ENCODE assay signal across 29 cellular contexts in genomic region chr13:66106246-66106645, GRCh38.
"Had no signal": no experiment of that assay in that cellular context is flagged by ENCODE, and none has a peak within 500 bp of the region (broad histone marks: within the 10 kb centered on the region; RNA-seq: fewer than 3 reads in every experiment).

No MANE protein-coding gene starts in this region.

- H3K79me2 ChIP-seq: parathyroid adenoma had no signal

- H3K9ac ChIP-seq: neural progenitor cell, parathyroid adenoma had no signal

- FAIRE-seq: small intestine, urothelium cell line had no signal

- H3K27ac ChIP-seq: neural progenitor cell, ovary, parathyroid adenoma, psoas muscle, right lobe of liver, sigmoid colon, stomach, thoracic aorta, thyroid gland, tibial nerve, upper lobe of left lung, vagina had no signal

- H2AFZ ChIP-seq: neural progenitor cell, parathyroid adenoma had no signal

- DNase-seq: natural killer cell; occipital lobe; ovary; posterior cingulate gyrus; psoas muscle; right cardiac atrium; right lobe of liver; sigmoid colon; small intestine; stimulated activated CD4-positive, alpha-beta T cell treated with anti-CD3 and anti-CD28 coated beads, Interleukin-15, amount 100 ng/mL, for 24 hours; stimulated activated CD4-positive, alpha-beta T cell treated with anti-CD3 and anti-CD28 coated beads, Interleukin-2, amount 100 ng/mL, for 24 hours; stimulated activated CD4-positive, alpha-beta T cell treated with anti-CD3 and anti-CD28 coated beads, Interleukin-2, amount 100 ng/mL, for 48 hours; stimulated activated CD4-positive, alpha-beta T cell treated with anti-CD3 and anti-CD28 coated beads, Interleukin-4, amount 100 ng/mL, for 24 hours; stimulated activated naive B cell treated with anti-CD40 and anti-IgM and Interleukin-4, amounts not matched to agents 10 μg/mL and 1 μg/mL and 100 μg/mL, for 72 hours; stimulated activated naive CD4-positive, alpha-beta T cell treated with Interleukin-2 at 50 U/mL for 16 hours; stomach; thyroid gland; trophoblast cell; upper lobe of left lung had no signal

- H3K4me3 ChIP-seq: neural progenitor cell, ovary, psoas muscle, right lobe of liver, sigmoid colon, stomach, thoracic aorta, thyroid gland, tibial nerve, upper lobe of left lung, vagina had no signal

- H3K4me3 Mint-ChIP-seq: natural killer cell; nephron; neural progenitor cell; stimulated activated effector memory CD8-positive, alpha-beta T cell treated with anti-CD3 and anti-CD28 coated beads, Interleukin-12 subunit alpha, Interleukin-12 subunit beta, amount 100 ng/mL, for 72 hours; stimulated activated naive B cell treated with anti-CD40 and anti-IgM and Interleukin-4, amounts not matched to agents 10 μg/mL and 1 μg/mL and 100 μg/mL, for 72 hours; stimulated activated naive CD8-positive, alpha-beta T cell treated with anti-CD3 and anti-CD28 coated beads, Interleukin-15, Interleukin-2, amounts not matched to agents 100 ng/mL and 50 ng/mL, for 24 hours had no signal

- H3K27ac Mint-ChIP-seq: natural killer cell; nephron; neural progenitor cell; progenitor cell of endocrine pancreas; stimulated activated effector memory CD8-positive, alpha-beta T cell treated with anti-CD3 and anti-CD28 coated beads, Interleukin-12 subunit alpha, Interleukin-12 subunit beta, amount 100 ng/mL, for 72 hours; stimulated activated naive B cell treated with anti-CD40 and anti-IgM and Interleukin-4, amounts not matched to agents 10 μg/mL and 1 μg/mL and 100 μg/mL, for 72 hours; stimulated activated naive CD8-positive, alpha-beta T cell treated with anti-CD3 and anti-CD28 coated beads, Interleukin-15, Interleukin-2, amounts not matched to agents 100 ng/mL and 50 ng/mL, for 24 hours had no signal

- H3K36me3 ChIP-seq: neural progenitor cell, ovary, right lobe of liver, sigmoid colon, stomach, thoracic aorta, thyroid gland, tibial nerve, upper lobe of left lung, vagina had no signal

- H3K27me3 ChIP-seq: ovary, right lobe of liver, sigmoid colon, stomach, thyroid gland, tibial nerve, upper lobe of left lung, vagina had no signal

- H3K4me2 ChIP-seq: neural progenitor cell had no signal

- H3K27me3 Mint-ChIP-seq: progenitor cell of endocrine pancreas; stimulated activated naive B cell treated with anti-CD40 and anti-IgM and Interleukin-4, amounts not matched to agents 10 μg/mL and 1 μg/mL and 100 μg/mL, for 72 hours; stimulated activated naive CD8-positive, alpha-beta T cell treated with anti-CD3 and anti-CD28 coated beads, Interleukin-15, Interleukin-2, amounts not matched to agents 100 ng/mL and 50 ng/mL, for 24 hours had no signal

- H3K36me3 Mint-ChIP-seq: natural killer cell; neural progenitor cell; stimulated activated effector memory CD8-positive, alpha-beta T cell treated with anti-CD3 and anti-CD28 coated beads, Interleukin-12 subunit alpha, Interleukin-12 subunit beta, amount 100 ng/mL, for 72 hours; stimulated activated naive B cell treated with anti-CD40 and anti-IgM and Interleukin-4, amounts not matched to agents 10 μg/mL and 1 μg/mL and 100 μg/mL, for 72 hours had no signal

- H3K4me1 ChIP-seq: neural progenitor cell, parathyroid adenoma, psoas muscle, right lobe of liver, sigmoid colon, stomach, thyroid gland, tibial nerve, upper lobe of left lung, vagina had no signal

- H3K9me3 ChIP-seq: ovary, psoas muscle, right lobe of liver, sigmoid colon, stomach, thoracic aorta, thyroid gland, tibial nerve, upper lobe of left lung, vagina had no signal

- H3K4me1 Mint-ChIP-seq: natural killer cell; nephron; neural progenitor cell; stimulated activated effector memory CD8-positive, alpha-beta T cell treated with anti-CD3 and anti-CD28 coated beads, Interleukin-12 subunit alpha, Interleukin-12 subunit beta, amount 100 ng/mL, for 72 hours; stimulated activated naive B cell treated with anti-CD40 and anti-IgM and Interleukin-4, amounts not matched to agents 10 μg/mL and 1 μg/mL and 100 μg/mL, for 72 hours had no signal

- ATAC-seq: natural killer cell; psoas muscle; right cardiac atrium; right lobe of liver; stimulated activated effector memory CD8-positive, alpha-beta T cell treated with anti-CD3 and anti-CD28 coated beads, Interleukin-12 subunit alpha, Interleukin-12 subunit beta, amount 100 ng/mL, for 72 hours; stimulated activated naive B cell treated with anti-CD40 and anti-IgM and Interleukin-4, amounts not matched to agents 10 μg/mL and 1 μg/mL and 100 μg/mL, for 72 hours had no signal

- H3K9me3 Mint-ChIP-seq: natural killer cell; nephron; neural progenitor cell; stimulated activated naive B cell treated with anti-CD40 and anti-IgM and Interleukin-4, amounts not matched to agents 10 μg/mL and 1 μg/mL and 100 μg/mL, for 72 hours; stimulated activated naive CD8-positive, alpha-beta T cell treated with anti-CD3 and anti-CD28 coated beads, Interleukin-15, Interleukin-2, amounts not matched to agents 100 ng/mL and 50 ng/mL, for 24 hours had no signal
